ENCODE assay signal across 1 cellular context in the genomic region with DNA sequence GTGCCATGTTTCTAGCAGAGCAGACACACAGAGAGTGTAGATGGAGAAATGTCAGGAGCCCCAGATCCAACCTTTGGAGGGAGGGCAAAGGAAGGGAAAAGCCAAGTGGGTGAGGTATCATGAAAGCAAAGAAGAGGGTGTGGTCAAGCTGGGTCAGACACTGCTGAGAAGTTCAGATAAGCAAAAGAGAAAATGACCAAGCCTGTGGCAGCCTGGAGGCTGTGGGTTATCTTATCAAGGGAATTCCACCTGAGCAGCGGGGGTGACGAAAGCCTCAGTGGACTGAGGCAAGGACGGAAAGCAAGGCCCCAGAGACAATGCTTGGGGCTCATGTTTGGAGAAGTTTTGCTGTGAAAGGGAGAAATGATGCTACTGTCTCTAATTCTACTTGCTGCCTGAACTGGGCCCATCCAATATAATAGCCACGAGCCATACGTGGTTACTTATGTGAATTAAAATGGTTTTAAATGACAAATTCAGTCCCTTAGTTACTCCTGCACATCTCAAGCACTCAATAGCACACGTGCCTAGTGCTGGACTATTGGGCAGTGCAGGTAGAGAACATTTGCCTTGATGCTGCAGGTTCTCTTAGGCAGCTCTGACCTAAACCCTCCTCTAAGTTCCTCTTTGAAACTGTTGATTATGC.
TF ChIP-seq lines count a peak whose summit lies in the region.

No MANE protein-coding gene starts in this region.

TF ChIP-seq in K562, 482 proteins besides CTCF, POLR2A, EP300 and RAD21 (continued from another document):
- TF ChIP-seq KDM1A (IDR thresholded peaks at IDR 0.05) = peak; percentile 96 to 97
- no peak for TF ChIP-seq HDAC8 (tag; IDR thresholded peaks at IDR 0.05)
- TF ChIP-seq SMAD2 (IDR thresholded peaks at IDR 0.05; ENCODE audit: low read depth, low read length) = no peak
- TF ChIP-seq ZBTB17 (CRISPR knock-in tag; IDR thresholded peaks at IDR 0.05) = 0 out of 2 replicates have a peak, but pooled peaks have one; percentile 55
- no peak for TF ChIP-seq RBM25 (IDR thresholded peaks at IDR 0.05; ENCODE audit: low read depth, low read length, severe bottlenecking)
- TF ChIP-seq ZNF766 (CRISPR knock-in tag; conservative IDR thresholded peaks at IDR 0.05) = peak; percentile 95
- no peak for TF ChIP-seq ZNF232 (CRISPR knock-in tag; IDR thresholded peaks at IDR 0.05)
